In the genomic region with DNA sequence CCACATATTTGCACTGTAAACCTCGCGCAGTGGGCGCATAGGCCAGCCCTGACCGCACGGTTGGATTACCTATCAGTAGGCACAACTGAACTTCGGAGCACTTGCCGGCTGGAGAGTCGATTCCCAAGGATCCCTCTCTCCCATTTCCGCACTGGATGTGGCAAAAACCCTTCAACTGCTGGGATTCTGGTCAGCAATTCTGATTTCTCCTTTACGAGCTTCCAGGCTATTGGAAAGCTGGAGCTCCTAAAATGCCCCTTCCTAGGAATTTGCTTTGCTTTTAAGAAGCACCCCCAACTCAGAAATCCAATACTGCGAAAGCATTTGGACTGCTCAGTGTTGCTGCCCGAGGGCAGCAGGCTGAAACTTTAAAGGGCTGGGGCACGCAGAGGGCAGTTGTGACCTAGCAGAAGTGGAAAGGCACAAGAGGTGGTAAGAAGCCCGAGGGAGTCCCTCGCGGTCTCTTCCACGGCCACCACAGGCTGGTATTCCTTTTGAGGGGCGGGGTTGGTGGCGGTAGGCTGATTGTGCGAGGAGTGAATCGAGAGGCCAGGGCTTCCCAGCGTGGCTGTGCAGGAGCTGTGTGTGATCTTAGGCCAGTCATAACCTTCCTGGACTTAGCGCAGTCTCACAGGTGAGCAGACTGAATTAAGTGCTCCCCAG, we compare ENCODE assay signal across 31 cellular contexts. TPM values are rescaled to one million over a fixed set of nuclear protein-coding genes. Genes with fewer than 3 reads are reported as not detected.
DNase-seq lines count a peak whose midpoint lies in the region; ATAC-seq, FAIRE-seq and TF ChIP-seq lines count a peak whose summit lies in the region.
"Had no signal": no experiment of that assay in that cellular context is flagged by ENCODE, and none has a peak within 500 bp of the region (broad histone marks: within the 10 kb centered on the region; RNA-seq: fewer than 3 reads in every experiment).

No MANE protein-coding gene starts in this region.

- no peak overlapping the region for H2BK12ac ChIP-seq in H1 (ENCODE audit: low read depth, low read length)

- no peak overlapping the region for H2BK5ac ChIP-seq in H1 (ENCODE audit: low read depth, low read length)

- H2BK120ac ChIP-seq in H1 (replicated peaks; ENCODE audit: low read depth, low read length) = no peak overlapping the region

- no peak for FAIRE-seq in HepG2 (lab: Jason Lieb, UNC)
- FAIRE-seq in H1 (lab: Jason Lieb, UNC) = no peak
- FAIRE-seq: A204.1, GM12892 had no signal

- H4K5ac ChIP-seq in H1 (ENCODE audit: insufficient read length, low read depth, low read length) = no peak overlapping the region

- TF ChIP-seq EP300 in HepG2 (IDR thresholded peaks at IDR 0.05; ENCODE audit: low read depth in 2 of 2, low read length in 2 of 2) (no peak), HepG2 (CRISPR knock-in tag; IDR thresholded peaks at IDR 0.05; ENCODE audit: borderline replicate concordance) (no peak), H1 (IDR thresholded peaks at IDR 0.05; ENCODE audit: borderline replicate concordance in 1 of 2, low read depth in 2 of 2, low read length in 2 of 2) (no peak)

- no peak overlapping the region for H2AK5ac ChIP-seq in H1 (ENCODE audit: low read depth, low read length)

- H3K4ac ChIP-seq in H1 (replicated peaks; ENCODE audit: insufficient read length, low read depth, low read length) = no peak overlapping the region

- no peak overlapping the region for H4K91ac ChIP-seq in H1 (replicated peaks; ENCODE audit: insufficient read length, low read length)

- H3K36me3 Mint-ChIP-seq in type B pancreatic cell = peaks cover 16% of the 10 kb centered on the region
- H3K36me3 Mint-ChIP-seq: IgD-negative memory B cell had no signal

- H3K4me3 Mint-ChIP-seq in type B pancreatic cell = peak overlapping the region; percentile 63
- H3K4me3 Mint-ChIP-seq: T-helper 2 cell treated with Interferon-gamma antibody and Interleukin-4, amounts not matched to agents 5 μg/mL and 100 μg/mL, for 36 hours had no signal

- DNase-seq in HepG2 (ENCODE audit: low spot score) = no peak
- no peak for DNase-seq in right lobe of liver
- no peak for DNase-seq in H1 (ENCODE audit: low read depth in 1 of 2, low spot score in 2 of 2)
- DNase-seq in left kidney (ENCODE audit: low read depth, low spot score) = peak; percentile 30
- no peak for DNase-seq in type B pancreatic cell (ENCODE audit: extremely low spot score, unreplicated experiment)
- DNase-seq in omental fat pad (ENCODE audit: low spot score) = no peak
- no peak for DNase-seq in NCI-H2081 (lab: John Stamatoyannopoulos, UW)
- DNase-seq: activated CD4-positive, alpha-beta T cell treated with anti-CD3 and anti-CD28 coated beads, Interleukin-2, amount 50 U/mL, for 48 hours; activated effector memory CD4-positive, alpha-beta T cell treated with Interleukin-2 at 50 U/mL for 16 hours; BE2C; cerebellar nuclear complex; DND-41; effector CD4-positive, alpha-beta T cell; foreskin melanocyte; hippocampal formation; NCI-H1417 treated with DMSO at 0.1 percent for 48 hours; NCI-H524; stimulated activated CD4-positive, alpha-beta T cell treated with anti-CD3 and anti-CD28 coated beads, Interleukin-4, amount 100 ng/mL, for 4 hours; stimulated activated naive CD8-positive, alpha-beta T cell treated with anti-CD3 and anti-CD28 coated beads, Interleukin-15, amount 100 ng/mL, for 72 hours had no signal

- no peak overlapping the region for H3K56ac ChIP-seq in H1 (replicated peaks; ENCODE audit: insufficient read length, low read depth, low read length)

- H3K4me1 Mint-ChIP-seq in type B pancreatic cell (ENCODE audit: unreplicated experiment) = no peaks in the 10 kb centered on the region

- ATAC-seq in HepG2 = peak; percentile 17; the same call in 2 of the 3 replicates
- ATAC-seq in right lobe of liver = no peak
- ATAC-seq in omental fat pad (ENCODE audit: low FRiP score) = no peak
- no peak for ATAC-seq in HG02759 (IDR thresholded peaks at IDR 0.05; ENCODE audit: unreplicated experiment)
- ATAC-seq: left lobe of liver, Panc1 had no signal

- H3K79me1 ChIP-seq in H1 (ENCODE audit: low read depth, low read length) = no peaks in the 10 kb centered on the region

- H3K9me3 ChIP-seq in HepG2 (ENCODE audit: low read length) (no peaks in the 10 kb centered on the region), right lobe of liver (no peaks in the 10 kb centered on the region), H1 (ENCODE audit: insufficient read depth in 2 of 2, low read depth in 1 of 2, low read length in 1 of 2) (no peaks in the 10 kb centered on the region)
- H3K9me3 ChIP-seq: BE2C, neutrophil, spleen, upper lobe of left lung had no signal

- H3K27me3 ChIP-seq in HepG2 (ENCODE audit: control insufficient read depth in 1 of 2, insufficient read depth in 2 of 2, low read length in 2 of 2) (peaks cover 0 to 6% of the 10 kb centered on the region in 2 experiments; a peak in 3 of 5 replicates), right lobe of liver (peaks cover 5 to 20% of the 10 kb centered on the region in 2 donors), H1 (replicated peaks in 1 of 4; ENCODE audit: control insufficient read depth in 3 of 4, extremely low read depth in 1 of 4, insufficient read depth in 3 of 4, low read length in 3 of 4) (peaks cover 18 to 48% (median 38%) of the 10 kb centered on the region in 4 experiments)
- H3K27me3 ChIP-seq: BE2C had no signal

- no peak overlapping the region for H3K14ac ChIP-seq in H1 (ENCODE audit: insufficient read length)

- POLR2A ChIA-PET in HepG2 (lab: Yijun Ruan, JAX) = no interaction called here
- POLR2A ChIA-PET in H1 (lab: Charles Lee; ENCODE audit: partially characterized antibody) = no interaction called here

- H3K27ac Mint-ChIP-seq in type B pancreatic cell = no peak overlapping the region
- H3K27ac Mint-ChIP-seq: stimulated activated naive CD8-positive, alpha-beta T cell treated with anti-CD3 and anti-CD28 coated beads, Interleukin-15, amount 100 ng/mL, for 72 hours; T-helper 2 cell treated with Interferon-gamma antibody and Interleukin-4, amounts not matched to agents 5 μg/mL and 100 μg/mL, for 36 hours had no signal

- no peaks in the 10 kb centered on the region for H3K36me3 ChIP-seq in HepG2 (replicated peaks in 1 of 2; ENCODE audit: control insufficient read depth in 1 of 2, insufficient read depth in 2 of 2, low read length in 2 of 2)
- no peaks in the 10 kb centered on the region for H3K36me3 ChIP-seq in right lobe of liver
- H3K36me3 ChIP-seq in H1 (ENCODE audit: control insufficient read depth in 2 of 4, insufficient read depth in 4 of 4, low read length in 3 of 4) = peaks cover 0 to 8% (median 0%) of the 10 kb centered on the region in 4 experiments; a peak in 1 of 8 replicates
- H3K36me3 ChIP-seq: neutrophil, upper lobe of left lung had no signal

- CTCF ChIA-PET in HepG2 (lab: Yijun Ruan, JAX; ENCODE audit: low intra/inter-chr PET ratio, low total read pairs) = no interaction called here
- CTCF ChIA-PET in H1 (lab: Charles Lee; ENCODE audit: partially characterized antibody) = interaction anchor here (1.4 kb wide), 1 partner anchor 55 kb away, joined by 3 read pairs; no protein-coding TSS in a partner anchor

- in situ Hi-C loops in HepG2 (cut with HindIII; ENCODE audit: extremely low pct_ligation_motif_present, low pct_unique_long_range_greater_than_20kb) = no loop called here

- H3K4me3 ChIP-seq in HepG2 (replicated peaks in 1 of 3; ENCODE audit: insufficient read depth in 1 of 3, low read depth in 2 of 3, low read length in 3 of 3) = no peak overlapping the region
- H3K4me3 ChIP-seq in right lobe of liver = no peak overlapping the region
- H3K4me3 ChIP-seq in H1 (ENCODE audit: extremely low read depth in 1 of 4, insufficient read depth in 2 of 4, low read depth in 3 of 4, low read length in 4 of 4) = peak overlapping the region; percentile 22 to 72 (median 48); a peak in 7 of 8 replicates

- H3K4me1 ChIP-seq in HepG2 (ENCODE audit: insufficient read depth, low read length) (no peaks in the 10 kb centered on the region), right lobe of liver (peaks cover 0 to 5% (median 0%) of the 10 kb centered on the region in 4 donors), H1 (replicated peaks in 1 of 4; ENCODE audit: control insufficient read depth in 3 of 4, insufficient read depth in 4 of 4, low read length in 3 of 4) (peaks cover 0 to 3% (median under 1%) of the 10 kb centered on the region in 4 experiments; a peak in 4 of 7 replicates)

- H3K27me3 Mint-ChIP-seq in type B pancreatic cell = peaks cover 59% of the 10 kb centered on the region

- 77% methylated on average over 17 of the region's 23 CpGs for WGBS in HepG2 (ENCODE audit: low lambda C conversion rate)
- WGBS in right lobe of liver (ENCODE audit: insufficient coverage, low coverage, low lambda C conversion rate, missing lambda C conversion rate) = 69% methylated on average over 12 of the region's 23 CpGs
- 57% methylated on average over 23 of the region's 23 CpGs; no CpG with 5 or more reads in 1 of the 2 experiments for WGBS in H1 (ENCODE audit: extremely low coverage in 1 of 2, insufficient coverage in 1 of 2, insufficient read length in 1 of 2, insufficient replicate concordance in 2 of 2, low coverage in 1 of 2, low lambda C conversion rate in 2 of 2, missing lambda C conversion rate in 1 of 2), 2 experiments

- TF ChIP-seq RAD21 in HepG2 (CRISPR knock-in tag; IDR thresholded peaks at IDR 0.05) (no peak), H1 (IDR thresholded peaks at IDR 0.05 in 1 of 2, conservative IDR thresholded peaks at IDR 0.05 in 1 of 2; ENCODE audit: low read depth in 2 of 2, low read length in 2 of 2) (no peak)

- no peaks in the 10 kb centered on the region for H4K20me1 ChIP-seq in HepG2 (ENCODE audit: insufficient read depth, low read length)
- H4K20me1 ChIP-seq in H1 (replicated peaks in 1 of 2; ENCODE audit: control insufficient read depth in 1 of 2, insufficient read depth in 2 of 2, low read length in 2 of 2) = peaks cover 0 to 1% of the 10 kb centered on the region in 2 experiments

- peaks cover 3% of the 10 kb centered on the region; the same call in 1 of the 2 replicates for H3K23me2 ChIP-seq in H1 (ENCODE audit: low read depth, low read length)

- H2AFZ ChIP-seq in HepG2 (ENCODE audit: low read length) (no peak overlapping the region), H1 (ENCODE audit: low read length) (peak overlapping the region; percentile 77)

- no peak overlapping the region for H2BK20ac ChIP-seq in H1 (ENCODE audit: low read length)

- intact Hi-C loops in HepG2 (cut with micrococcal nuclease; ENCODE audit: unreplicated experiment) = no loop called here
- intact Hi-C loops in right lobe of liver (cut with DNase I) = no loop called here

- H3K79me2 ChIP-seq in HepG2 (ENCODE audit: insufficient read depth, low read length) = no peaks in the 10 kb centered on the region
- H3K79me2 ChIP-seq in H1 (ENCODE audit: control insufficient read depth in 1 of 2, insufficient read depth in 2 of 2, low read length in 2 of 2) = no peaks in the 10 kb centered on the region

- no peaks in the 10 kb centered on the region for H3K9me3 Mint-ChIP-seq in type B pancreatic cell
- H3K9me3 Mint-ChIP-seq: IgD-negative memory B cell; stimulated activated naive CD8-positive, alpha-beta T cell treated with anti-CD3 and anti-CD28 coated beads, Interleukin-15, amount 100 ng/mL, for 72 hours; T-helper 2 cell treated with Interferon-gamma antibody and Interleukin-4, amounts not matched to agents 5 μg/mL and 100 μg/mL, for 36 hours had no signal

- BruUV-seq in HepG2 (replicated peaks; lab: Mats Ljungman, UMichigan) = no TSS peak

- TF ChIP-seq CTCF in HepG2 (CRISPR knock-in tag; IDR thresholded peaks at IDR 0.05) (no peak), right lobe of liver (IDR thresholded peaks at IDR 0.05) (no peak), H1 (IDR thresholded peaks at IDR 0.05; ENCODE audit: control extremely low read depth in 1 of 3, insufficient read depth in 1 of 3, low read depth in 1 of 3, low read length in 3 of 3) (no peak), type B pancreatic cell (conservative IDR thresholded peaks at IDR 0.05) (no peak), omental fat pad (IDR thresholded peaks at IDR 0.05) (no peak)

- no peak overlapping the region for H3K9ac ChIP-seq in HepG2 (ENCODE audit: insufficient read depth, low read depth, low read length)
- H3K9ac ChIP-seq in H1 (replicated peaks in 1 of 4; ENCODE audit: extremely low read depth in 1 of 4, low read depth in 3 of 4, low read length in 3 of 4) = no peak overlapping the region

- no peak overlapping the region for H3K27ac ChIP-seq in HepG2 (ENCODE audit: extremely low read length, insufficient read depth, low read length)
- no peak overlapping the region for H3K27ac ChIP-seq in right lobe of liver
- H3K27ac ChIP-seq in H1 (ENCODE audit: low read depth, low read length) = no peak overlapping the region
- H3K27ac ChIP-seq: neutrophil, spleen, upper lobe of left lung had no signal

- no peak overlapping the region for H3K4me2 ChIP-seq in HepG2 (ENCODE audit: low read depth, low read length)
- peak overlapping the region; percentile 54 to 79 for H3K4me2 ChIP-seq in H1 (ENCODE audit: insufficient read depth in 1 of 2, low read depth in 2 of 2, low read length in 2 of 2)

- no peak overlapping the region for H3K18ac ChIP-seq in H1 (ENCODE audit: extremely low read depth, low read length)

- H2BK15ac ChIP-seq in H1 (ENCODE audit: low read length) = no peak overlapping the region

- H3K23ac ChIP-seq in H1 (ENCODE audit: insufficient read length) = no peak overlapping the region

- TF ChIP-seq POLR2A in HepG2 (IDR thresholded peaks at IDR 0.05; ENCODE audit: insufficient read depth in 1 of 2, low read depth in 2 of 2, low read length in 2 of 2) (no peak), right lobe of liver (IDR thresholded peaks at IDR 0.05) (no peak), H1 (IDR thresholded peaks at IDR 0.05; ENCODE audit: control extremely low read depth in 1 of 2, low read depth in 2 of 2, low read length in 2 of 2) (no peak)

- H4K8ac ChIP-seq in H1 (ENCODE audit: extremely low read depth, insufficient read depth, low read length) = no peak overlapping the region

RNA-seq across cellular contexts. Expression of a gene that starts 1.6 kb away (rescaled TPM):
- not detected in 2 replicates for total RNA-seq in HepG2 (2016; rRNA removed; fragmentation: Illumina TruSeq; extraction: Trizol)
- not detected in 2 replicates for total RNA-seq in HepG2 (2016; cell fraction: cytosol; rRNA removed; fragmentation: Illumina TruSeq; extraction: Trizol; ENCODE audit: low read depth)
- not detected in 2 replicates for total RNA-seq in HepG2 (2016; cell fraction: insoluble cytoplasmic fraction; rRNA removed; fragmentation: Illumina TruSeq; extraction: Trizol)
- total RNA-seq in HepG2 (2016; cell fraction: membrane; rRNA removed; fragmentation: Illumina TruSeq; extraction: Trizol) = not detected in 2 replicates
- not detected in 2 replicates for total RNA-seq in HepG2 (2016; cell fraction: nucleus; rRNA removed; fragmentation: Illumina TruSeq; extraction: Trizol)
- polyA plus RNA-seq in HepG2 (2011; rRNA removed) = not detected in 2 replicates
- polyA plus RNA-seq in HepG2 (2011; cell fraction: cytosol; rRNA removed) = not detected in 2 replicates
- not detected in 2 replicates for polyA plus RNA-seq in HepG2 (2011; cell fraction: nucleus; rRNA removed)
- not detected in 2 replicates for polyA plus RNA-seq in HepG2 (2012)
- polyA plus RNA-seq in HepG2 (2016; cell fraction: cytosol; fragmentation: Illumina TruSeq; extraction: Trizol; ENCODE audit: low read depth) = not detected in 2 replicates
- not detected in 2 replicates for polyA plus RNA-seq in HepG2 (2016; cell fraction: insoluble cytoplasmic fraction; fragmentation: Illumina TruSeq; extraction: Trizol; ENCODE audit: low read depth)
- not detected in 2 replicates for polyA plus RNA-seq in HepG2 (2016; cell fraction: membrane; fragmentation: Illumina TruSeq; extraction: Trizol; ENCODE audit: low read depth)
- polyA plus RNA-seq in HepG2 (2016; cell fraction: nucleus; fragmentation: Illumina TruSeq; extraction: Trizol; ENCODE audit: insufficient read depth, low read depth) = not detected in 2 replicates
- not detected in 2 replicates for polyA minus RNA-seq in HepG2 (2011; rRNA and poly(A)+ RNA removed; ENCODE audit: low replicate concordance)
- polyA minus RNA-seq in HepG2 (2011; cell fraction: cytosol; rRNA and poly(A)+ RNA removed) = not detected in 2 replicates
- polyA minus RNA-seq in HepG2 (2011; cell fraction: nucleus; rRNA and poly(A)+ RNA removed) = not detected in 2 replicates
- total RNA-seq in right lobe of liver = not detected
- total RNA-seq in H1 (2021; fragmentation: NEBNext Ultra II Directional; extraction: Animal tissue kit (Norgen Biotek cat#: 25700)) = 0.36 and 0.78 TPM in 2 replicates
- polyA plus RNA-seq in H1 (2011; rRNA removed) = 0.33 and 0.35 TPM in 2 replicates
- 0.58 TPM for polyA plus RNA-seq in H1 (2011; cell fraction: cytosol; rRNA removed)
- polyA plus RNA-seq in H1 (2011; cell fraction: nucleus; rRNA removed) = 0.88 TPM
- polyA plus RNA-seq in H1 (2012, experiment 1 of 2) = 0.23 to 0.48 TPM (median 0.43 TPM) in 4 replicates
- 0.12 TPM for polyA plus RNA-seq in H1 (2012, experiment 2 of 2)
- 0.20 TPM for polyA plus RNA-seq in H1 (2013, experiment 1 of 2)
- polyA plus RNA-seq in H1 (2013, experiment 2 of 2) = 0.20 TPM
- 0.29 and 0.50 TPM in 2 replicates for polyA minus RNA-seq in H1 (2011; rRNA and poly(A)+ RNA removed)
- polyA minus RNA-seq in H1 (2011; cell fraction: cytosol; rRNA and poly(A)+ RNA removed) = not detected
- polyA minus RNA-seq in H1 (2011; cell fraction: nucleus; rRNA and poly(A)+ RNA removed) = 0.70 TPM
- total RNA-seq in type B pancreatic cell (ENCODE audit: low replicate concordance) = 0.57 TPM in 1 of 2 replicates, not detected in the other
- not detected for total RNA-seq in omental fat pad
- total RNA-seq: left lobe of liver, SK-MEL-5, spleen had no signal
- polyA plus RNA-seq: esophagus, IgD-negative memory B cell, spleen had no signal

RNA-seq across cellular contexts. Expression of a gene that starts 8.5 kb away (rescaled TPM):
- total RNA-seq in HepG2 (2016; rRNA removed; fragmentation: Illumina TruSeq; extraction: Trizol) (0.07 TPM in 1 of 2 replicates, not detected in the other), right lobe of liver (under 1 TPM in 1 of 6 experiments, not detected in 5; 0.22 TPM), type B pancreatic cell (ENCODE audit: low replicate concordance) (0.99 and 2.8 TPM in 2 replicates), omental fat pad (under 1 TPM in 3 of 4 donors, not detected in 1; 0.19 to 0.72 (median 0.25) TPM)
- total RNA-seq in HepG2 (2016; cell fraction: cytosol; rRNA removed; fragmentation: Illumina TruSeq; extraction: Trizol; ENCODE audit: low read depth) = not detected in 2 replicates
- total RNA-seq in HepG2 (2016; cell fraction: insoluble cytoplasmic fraction; rRNA removed; fragmentation: Illumina TruSeq; extraction: Trizol) = not detected in 2 replicates
- total RNA-seq in HepG2 (2016; cell fraction: membrane; rRNA removed; fragmentation: Illumina TruSeq; extraction: Trizol) = not detected in 2 replicates
- total RNA-seq in HepG2 (2016; cell fraction: nucleus; rRNA removed; fragmentation: Illumina TruSeq; extraction: Trizol) = 0.22 TPM in 1 of 2 replicates, not detected in the other
- polyA plus RNA-seq in HepG2 (2011; rRNA removed) (0.04 TPM in 1 of 2 replicates, not detected in the other), H1 (2011; rRNA removed) (5.1 and 5.6 TPM in 2 replicates)
- 0.04 TPM in 1 of 2 replicates, not detected in the other for polyA plus RNA-seq in HepG2 (2011; cell fraction: cytosol; rRNA removed)
- polyA plus RNA-seq in HepG2 (2011; cell fraction: nucleus; rRNA removed) = 0.21 and 0.37 TPM in 2 replicates
- polyA plus RNA-seq in HepG2 (2012) = not detected in 2 replicates
- polyA plus RNA-seq in HepG2 (2016; cell fraction: cytosol; fragmentation: Illumina TruSeq; extraction: Trizol; ENCODE audit: low read depth) = not detected in 2 replicates
- polyA plus RNA-seq in HepG2 (2016; cell fraction: insoluble cytoplasmic fraction; fragmentation: Illumina TruSeq; extraction: Trizol; ENCODE audit: low read depth) = not detected in 2 replicates
- not detected in 2 replicates for polyA plus RNA-seq in HepG2 (2016; cell fraction: membrane; fragmentation: Illumina TruSeq; extraction: Trizol; ENCODE audit: low read depth)
- 0.34 TPM in 1 of 2 replicates, not detected in the other for polyA plus RNA-seq in HepG2 (2016; cell fraction: nucleus; fragmentation: Illumina TruSeq; extraction: Trizol; ENCODE audit: insufficient read depth, low read depth)
- not detected in 2 replicates for polyA minus RNA-seq in HepG2 (2011; rRNA and poly(A)+ RNA removed; ENCODE audit: low replicate concordance)
- polyA minus RNA-seq in HepG2 (2011; cell fraction: cytosol; rRNA and poly(A)+ RNA removed) = not detected in 2 replicates
- 0.26 TPM in 1 of 2 replicates, not detected in the other for polyA minus RNA-seq in HepG2 (2011; cell fraction: nucleus; rRNA and poly(A)+ RNA removed)
- total RNA-seq in H1 (2021; fragmentation: NEBNext Ultra II Directional; extraction: Animal tissue kit (Norgen Biotek cat#: 25700)) = 3.6 and 4.5 TPM in 2 replicates
- 2.9 TPM for polyA plus RNA-seq in H1 (2011; cell fraction: cytosol; rRNA removed)
- 3.0 TPM for polyA plus RNA-seq in H1 (2011; cell fraction: nucleus; rRNA removed)
- polyA plus RNA-seq in H1 (2012, experiment 1 of 2) = 1.5 to 2.1 TPM (median 1.9 TPM) in 4 replicates
- 1.4 TPM for polyA plus RNA-seq in H1 (2012, experiment 2 of 2)
- 5.5 TPM for polyA plus RNA-seq in H1 (2013, experiment 1 of 2)
- 5.6 TPM for polyA plus RNA-seq in H1 (2013, experiment 2 of 2)
- 3.1 and 4.7 TPM in 2 replicates for polyA minus RNA-seq in H1 (2011; rRNA and poly(A)+ RNA removed)
- polyA minus RNA-seq in H1 (2011; cell fraction: cytosol; rRNA and poly(A)+ RNA removed) = 1.2 TPM
- 4.4 TPM for polyA minus RNA-seq in H1 (2011; cell fraction: nucleus; rRNA and poly(A)+ RNA removed)
- total RNA-seq: SK-MEL-5 had no signal
- polyA plus RNA-seq: IgD-negative memory B cell had no signal

Comparison
In these comparisons a context has a peak if more than half of its experiments do, and no peak if none do; other contexts are left out.
1. H3K4me3 ChIP-seq: peak in H1 (4 of 4); none in HepG2 (0 of 3) and right lobe of liver (0 of 3).